In the genomic region with DNA sequence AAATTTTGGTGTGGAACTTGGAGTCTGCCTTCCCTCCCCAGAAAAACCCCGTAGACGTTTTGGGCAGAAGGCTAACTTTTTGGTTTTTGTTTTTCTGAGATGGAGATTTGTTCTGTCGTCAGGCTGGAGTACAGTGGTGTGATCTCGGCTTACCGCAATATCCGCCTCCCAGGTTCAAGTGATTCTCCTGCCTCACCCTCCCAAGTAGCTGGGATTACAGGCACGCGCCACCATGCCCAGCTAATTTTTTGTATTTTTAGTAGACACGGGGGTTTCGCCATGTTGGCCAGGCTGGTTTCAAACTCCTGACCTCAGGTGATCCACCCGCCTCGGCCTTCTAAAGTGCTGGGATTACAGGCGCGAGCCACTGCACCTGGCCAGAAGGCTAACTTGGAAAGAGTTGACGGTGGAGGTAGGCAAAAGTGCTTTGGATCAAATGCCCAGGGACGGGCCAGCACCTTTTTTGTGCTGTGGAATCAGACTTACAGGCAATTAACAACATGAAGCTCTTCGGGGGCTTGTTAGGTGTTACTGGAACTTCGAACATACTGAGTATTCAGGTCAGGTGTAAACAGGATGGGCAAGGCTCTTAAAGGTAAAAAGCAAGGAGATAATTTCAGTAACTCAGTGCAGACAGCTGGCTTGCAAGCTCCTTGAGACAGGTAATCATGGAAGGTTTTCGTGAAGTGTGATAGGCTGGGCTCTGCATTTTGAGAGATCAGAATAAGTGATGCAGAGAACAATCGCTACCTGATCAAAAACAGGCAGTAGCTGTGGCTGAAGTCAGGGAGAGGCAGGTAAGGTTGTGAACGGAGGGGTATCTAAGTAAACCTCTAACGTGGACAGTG, we compare ENCODE assay signal across 10 cellular contexts. TPM values are rescaled to one million over a fixed set of nuclear protein-coding genes. Genes with fewer than 3 reads are reported as not detected.
DNase-seq lines count a peak whose midpoint lies in the region; ATAC-seq, FAIRE-seq and TF ChIP-seq lines count a peak whose summit lies in the region.
"Had no signal": no experiment of that assay in that cellular context is flagged by ENCODE, and none has a peak within 500 bp of the region (broad histone marks: within the 10 kb centered on the region; RNA-seq: fewer than 3 reads in every experiment).

No MANE protein-coding gene starts in this region.

- H3K4me3 Mint-ChIP-seq in CD14-positive monocyte (peak overlapping the region; percentile 83 to 86), natural killer cell (peak overlapping the region; percentile 93)

- ATAC-seq in natural killer cell: no peak
- ATAC-seq in HG03280 (IDR thresholded peaks at IDR 0.05; ENCODE audit: unreplicated experiment): no peak
- no peak for ATAC-seq in HG03095 (IDR thresholded peaks at IDR 0.05; ENCODE audit: unreplicated experiment)

- no peak overlapping the region for H3K27ac ChIP-seq in coronary artery

- H3K36me3 Mint-ChIP-seq in CD14-positive monocyte (peaks cover 27 to 37% of the 10 kb centered on the region in 2 donors), natural killer cell (no peaks in the 10 kb centered on the region)

- FAIRE-seq in GM19239 (lab: Jason Lieb, UNC): no peak

- peak overlapping the region; percentile 67 for H3K4me3 ChIP-seq in LNCaP clone FGC (ENCODE audit: low read depth, low read length)
- peak overlapping the region; percentile 96 for H3K4me3 ChIP-seq in coronary artery

- H3K4me1 Mint-ChIP-seq in CD14-positive monocyte (peaks cover 37% of the 10 kb centered on the region), natural killer cell (peaks cover 34 to 52% of the 10 kb centered on the region in 2 donors)

- TF ChIP-seq CTCF in CD14-positive monocyte (IDR thresholded peaks at IDR 0.05) (no peak), LNCaP clone FGC (IDR thresholded peaks at IDR 0.05; ENCODE audit: control insufficient read depth, extremely low read depth, insufficient read depth) (no peak), coronary artery (IDR thresholded peaks at IDR 0.05) (no peak), natural killer cell (IDR thresholded peaks at IDR 0.05) (no peak)

- intact Hi-C loops in CD14-positive monocyte (cut with micrococcal nuclease): loop anchor here in 1 of 2 donors (10.0 kb wide), 1 partner anchor 240 kb away; a partner anchor contains a TSS
- intact Hi-C loops in natural killer cell (cut with micrococcal nuclease): no loop called here

- H3K9me3 Mint-ChIP-seq in CD14-positive monocyte (no peaks in the 10 kb centered on the region), natural killer cell (no peaks in the 10 kb centered on the region)

- DNase-seq in CD14-positive monocyte (ENCODE audit: low spot score): no peak
- no peak for DNase-seq in LNCaP clone FGC (ENCODE audit: low read depth)
- no peak for DNase-seq in coronary artery (ENCODE audit: low spot score)
- no peak for DNase-seq in natural killer cell
- DNase-seq in GM19239 (ENCODE audit: insufficient read length, low spot score): no peak
- no peak for DNase-seq in NCI-H2029 (lab: John Stamatoyannopoulos, UW)
- DNase-seq: RPMI8226 had no signal

- H3K27ac Mint-ChIP-seq in CD14-positive monocyte: peak overlapping the region in 6 of 7 donors; percentile 62 to 93 (median 88)
- H3K27ac Mint-ChIP-seq in natural killer cell: peak overlapping the region; percentile 98 to 99

- peaks cover 0 to under 1% (median under 1%) of the 10 kb centered on the region in 3 donors for H3K27me3 Mint-ChIP-seq in CD14-positive monocyte (ENCODE audit: low read depth in 3 of 3)
- peaks cover 0 to under 1% of the 10 kb centered on the region in 2 donors for H3K27me3 Mint-ChIP-seq in natural killer cell (ENCODE audit: low read depth in 2 of 2)

RNA-seq across cellular contexts. Expression of a gene that starts 1.8 kb away (rescaled TPM):
- 10 to 100 TPM in 1 of 2 donors, 1 to 10 TPM in 1; 8.1 to 14.6 TPM for polyA plus RNA-seq in CD14-positive monocyte
- 10 to 100 TPM; 41.0 to 45.1 (median 44.7) TPM for total RNA-seq in natural killer cell

RNA-seq across cellular contexts. Expression of a gene that starts 4.9 kb away (rescaled TPM):
- polyA plus RNA-seq in CD14-positive monocyte: 1 to 10 TPM; 2.9 to 3.3 TPM
- total RNA-seq in natural killer cell: 10 to 100 TPM; 48.1 to 54.9 (median 54.1) TPM

RNA-seq across cellular contexts. Expression of a gene that starts 6.0 kb away (rescaled TPM):
- polyA plus RNA-seq in CD14-positive monocyte: 1 to 10 TPM in 1 of 2 donors, under 1 TPM in 1; 0.60 to 1.2 TPM
- total RNA-seq in natural killer cell: 1 to 10 TPM; 5.6 to 7.8 (median 7.2) TPM

RNA-seq across cellular contexts. Expression of a gene that starts 29.5 kb away (rescaled TPM):
- under 1 TPM in 1 of 2 donors, not detected in 1; 0.40 TPM for polyA plus RNA-seq in CD14-positive monocyte
- 1 to 10 TPM; 2.3 to 4.1 (median 3.9) TPM for total RNA-seq in natural killer cell
- total RNA-seq: glomerular endothelial cell had no signal

RNA-seq across cellular contexts. Expression of a gene that starts 44.5 kb away (rescaled TPM):
- 10 to 100 TPM; 23.8 to 26.3 TPM for polyA plus RNA-seq in CD14-positive monocyte
- total RNA-seq in natural killer cell: 100 to 1,000 TPM; 140 to 173 (median 168) TPM
